In the genomic region with DNA sequence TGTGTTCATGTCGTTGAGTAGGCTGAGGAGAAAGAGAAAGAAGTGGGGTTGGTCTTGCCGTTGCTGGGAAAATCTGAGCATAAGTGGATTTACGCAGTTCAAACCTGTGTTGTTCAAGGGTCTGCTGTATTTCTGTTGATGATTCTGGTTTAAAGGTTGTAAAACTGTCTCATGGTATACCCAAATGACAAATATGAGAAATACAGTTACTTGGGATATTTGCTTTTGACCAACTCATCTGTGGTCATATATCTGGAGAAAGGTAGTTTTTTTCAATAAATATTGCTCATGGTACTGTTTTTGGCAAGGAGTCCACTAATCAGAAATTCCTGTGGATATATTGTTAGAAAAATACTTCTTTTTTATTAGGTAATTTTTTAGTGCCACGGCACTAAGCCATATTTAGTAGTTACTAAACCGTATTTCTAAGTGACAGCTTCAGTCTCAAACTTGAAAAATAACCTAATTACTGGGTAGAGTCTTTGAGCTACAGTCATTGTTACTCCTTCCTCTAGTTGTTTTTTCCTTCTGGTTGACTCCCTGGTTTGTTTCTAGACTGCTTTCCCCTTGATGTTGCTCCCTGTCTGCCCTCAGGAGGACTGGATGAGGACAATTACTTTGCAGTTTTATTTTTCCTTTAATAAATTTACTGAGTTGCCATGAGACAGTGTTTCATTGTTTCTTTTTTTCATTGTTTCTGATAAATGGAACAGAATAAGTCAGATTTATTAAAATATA, we compare ENCODE assay signal across 18 cellular contexts. TPM values are rescaled to one million over a fixed set of nuclear protein-coding genes. Genes with fewer than 3 reads are reported as not detected.
DNase-seq lines count a peak whose midpoint lies in the region; ATAC-seq, FAIRE-seq and TF ChIP-seq lines count a peak whose summit lies in the region.
"Had no signal": no experiment of that assay in that cellular context is flagged by ENCODE, and none has a peak within 500 bp of the region (broad histone marks: within the 10 kb centered on the region; RNA-seq: fewer than 3 reads in every experiment).

No MANE protein-coding gene starts in this region.

- H2AFZ ChIP-seq in astrocyte (ENCODE audit: low read depth, low read length): no peak overlapping the region

- DNase-seq in activated CD4-positive, alpha-beta T cell treated with anti-CD3 and anti-CD28 coated beads, Interleukin-2, amount 10 ng/mL, durations not matched to agents 7 days and 5 days: no peak
- DNase-seq in activated CD4-positive, alpha-beta T cell treated with anti-CD3 and anti-CD28 coated beads, Interleukin-2, amount 50 U/mL, for 4 hours: no peak
- DNase-seq in H54 (ENCODE audit: insufficient read length, low spot score): no peak
- DNase-seq in astrocyte (ENCODE audit: low read depth): no peak
- DNase-seq in naive thymus-derived CD4-positive, alpha-beta T cell: no peak
- no peak for DNase-seq in kidney
- DNase-seq in posterior cingulate gyrus: no peak
- DNase-seq: 8988T, C1 segment of cervical spinal cord, DMS53, KBM-7, NCI-H1048, NCI-H146, NCI-H2227 treated with DMSO at 0.1 percent for 48 hours, NCI-H526, OCI-M1 had no signal

- CTCF ChIA-PET in activated CD4-positive, alpha-beta T cell treated with anti-CD3 and anti-CD28 coated beads, Interleukin-2, amount 10 ng/mL, durations not matched to agents 7 days and 5 days (lab: Charles Lee): no interaction called here
- CTCF ChIA-PET in naive thymus-derived CD4-positive, alpha-beta T cell (lab: Charles Lee): no interaction called here

- TF ChIP-seq POLR2A in H54 (IDR thresholded peaks at IDR 0.05; ENCODE audit: low read depth, low read length): no peak

- POLR2A ChIA-PET in activated CD4-positive, alpha-beta T cell treated with anti-CD3 and anti-CD28 coated beads, Interleukin-2, amount 10 ng/mL, durations not matched to agents 7 days and 5 days (lab: Charles Lee): no interaction called here
- POLR2A ChIA-PET in naive thymus-derived CD4-positive, alpha-beta T cell (lab: Charles Lee): no interaction called here

- peaks cover 27% of the 10 kb centered on the region for H3K36me3 ChIP-seq in astrocyte (ENCODE audit: insufficient read depth, low read length)
- H3K36me3 ChIP-seq in naive thymus-derived CD4-positive, alpha-beta T cell (ENCODE audit: control insufficient read depth in 2 of 3, insufficient read depth in 3 of 3, low read length in 3 of 3): peaks cover 9 to 56% (median 16%) of the 10 kb centered on the region in 3 experiments
- H3K36me3 ChIP-seq in kidney (ENCODE audit: control insufficient read depth in 1 of 2, insufficient read depth in 2 of 2, low read length in 2 of 2): peaks cover 6 to 22% of the 10 kb centered on the region in 2 donors

- no peak overlapping the region for H3K4me2 ChIP-seq in astrocyte (ENCODE audit: low read length)

- peaks cover 40% of the 10 kb centered on the region for H3K36me3 Mint-ChIP-seq in activated CD4-positive, alpha-beta T cell treated with anti-CD3 and anti-CD28 coated beads, Interleukin-2, amount 10 ng/mL, durations not matched to agents 7 days and 5 days (ENCODE audit: low read depth)
- peaks cover 11% of the 10 kb centered on the region for H3K36me3 Mint-ChIP-seq in astrocyte (ENCODE audit: low read depth, unreplicated experiment)
- H3K36me3 Mint-ChIP-seq in naive thymus-derived CD4-positive, alpha-beta T cell: peaks cover 0 to 49% (median 22%) of the 10 kb centered on the region in 5 donors

- H3K27ac ChIP-seq in astrocyte (ENCODE audit: low read depth, low read length): no peak overlapping the region
- no peak overlapping the region for H3K27ac ChIP-seq in naive thymus-derived CD4-positive, alpha-beta T cell (ENCODE audit: low read depth, low read length)
- H3K27ac ChIP-seq in kidney (ENCODE audit: low read depth in 2 of 2, low read length in 2 of 2): no peak overlapping the region
- H3K27ac ChIP-seq: RWPE1 had no signal

- peaks cover 13% of the 10 kb centered on the region for H3K79me2 ChIP-seq in astrocyte (ENCODE audit: insufficient read depth, low read length)

- intact Hi-C loops in naive thymus-derived CD4-positive, alpha-beta T cell (cut with micrococcal nuclease): no loop called here
- intact Hi-C loops in kidney (cut with DNase I): no loop called here
- intact Hi-C loops in posterior cingulate gyrus (cut with DNase I): no loop called here

- H3K4me3 Mint-ChIP-seq in activated CD4-positive, alpha-beta T cell treated with anti-CD3 and anti-CD28 coated beads, Interleukin-2, amount 10 ng/mL, durations not matched to agents 7 days and 5 days: no peak overlapping the region
- no peak overlapping the region for H3K4me3 Mint-ChIP-seq in astrocyte (ENCODE audit: unreplicated experiment)
- H3K4me3 Mint-ChIP-seq in naive thymus-derived CD4-positive, alpha-beta T cell: no peak overlapping the region

- H3K27ac Mint-ChIP-seq in activated CD4-positive, alpha-beta T cell treated with anti-CD3 and anti-CD28 coated beads, Interleukin-2, amount 10 ng/mL, durations not matched to agents 7 days and 5 days: peak overlapping the region; percentile 38
- peak overlapping the region; percentile 0 for H3K27ac Mint-ChIP-seq in astrocyte (ENCODE audit: unreplicated experiment)
- peak overlapping the region in 6 of 9 donors; percentile 15 to 73 (median 56) for H3K27ac Mint-ChIP-seq in naive thymus-derived CD4-positive, alpha-beta T cell

- TF ChIP-seq CTCF in astrocyte (IDR thresholded peaks at IDR 0.05; ENCODE audit: insufficient read depth, low read depth, low read length) (no peak), kidney (IDR thresholded peaks at IDR 0.05; ENCODE audit: borderline replicate concordance, extremely low read depth, insufficient read depth) (no peak)

- FAIRE-seq in H54 (lab: Jason Lieb, UNC): peak; percentile 11
- FAIRE-seq in astrocyte (lab: Jason Lieb, UNC): no peak
- FAIRE-seq in kidney (lab: Jason Lieb, UNC): no peak

- H3K27me3 Mint-ChIP-seq in activated CD4-positive, alpha-beta T cell treated with anti-CD3 and anti-CD28 coated beads, Interleukin-2, amount 10 ng/mL, durations not matched to agents 7 days and 5 days: no peaks in the 10 kb centered on the region
- no peaks in the 10 kb centered on the region for H3K27me3 Mint-ChIP-seq in astrocyte (ENCODE audit: low read depth, unreplicated experiment)
- H3K27me3 Mint-ChIP-seq in naive thymus-derived CD4-positive, alpha-beta T cell: no peaks in the 10 kb centered on the region

- peaks cover 5% of the 10 kb centered on the region for H4K20me1 ChIP-seq in astrocyte (ENCODE audit: insufficient read depth, low read length)

- H3K9me3 ChIP-seq in astrocyte (ENCODE audit: insufficient read depth, low read depth, low read length): no peaks in the 10 kb centered on the region
- H3K9me3 ChIP-seq in naive thymus-derived CD4-positive, alpha-beta T cell (ENCODE audit: control insufficient read depth in 2 of 3, low read length in 3 of 3): no peaks in the 10 kb centered on the region
- no peaks in the 10 kb centered on the region for H3K9me3 ChIP-seq in kidney (ENCODE audit: control insufficient read depth in 1 of 2, low read length in 2 of 2)

- no peak for ATAC-seq in naive thymus-derived CD4-positive, alpha-beta T cell
- no peak for ATAC-seq in HG02642 (IDR thresholded peaks at IDR 0.05; ENCODE audit: poor library complexity, unreplicated experiment)

- no peaks in the 10 kb centered on the region for H3K4me1 ChIP-seq in astrocyte (ENCODE audit: insufficient read depth, low read length)
- H3K4me1 ChIP-seq in naive thymus-derived CD4-positive, alpha-beta T cell (ENCODE audit: control insufficient read depth in 2 of 2, insufficient read depth in 2 of 2, low read length in 2 of 2): no peaks in the 10 kb centered on the region
- no peaks in the 10 kb centered on the region for H3K4me1 ChIP-seq in kidney (ENCODE audit: control insufficient read depth in 1 of 2, insufficient read depth in 1 of 2, low read depth in 1 of 2, low read length in 2 of 2)

- no peaks in the 10 kb centered on the region for H3K9me3 Mint-ChIP-seq in activated CD4-positive, alpha-beta T cell treated with anti-CD3 and anti-CD28 coated beads, Interleukin-2, amount 10 ng/mL, durations not matched to agents 7 days and 5 days
- no peaks in the 10 kb centered on the region for H3K9me3 Mint-ChIP-seq in astrocyte (ENCODE audit: unreplicated experiment)
- H3K9me3 Mint-ChIP-seq in naive thymus-derived CD4-positive, alpha-beta T cell: no peaks in the 10 kb centered on the region

- H3K4me3 ChIP-seq in astrocyte (ENCODE audit: insufficient read depth, low read depth, low read length) (no peak overlapping the region), kidney (ENCODE audit: low read length in 2 of 2) (no peak overlapping the region)
- no peak overlapping the region for H3K4me3 ChIP-seq in naive thymus-derived CD4-positive, alpha-beta T cell (ENCODE audit: low read length)

- H3K27me3 ChIP-seq in astrocyte (ENCODE audit: insufficient read depth, low read length): no peaks in the 10 kb centered on the region
- no peaks in the 10 kb centered on the region for H3K27me3 ChIP-seq in naive thymus-derived CD4-positive, alpha-beta T cell (ENCODE audit: control insufficient read depth in 2 of 2, insufficient read depth in 2 of 2, low read length in 2 of 2)

- H3K9ac ChIP-seq in astrocyte (ENCODE audit: low read length): no peak overlapping the region
- H3K9ac ChIP-seq in kidney (ENCODE audit: low read length in 2 of 2): no peak overlapping the region

- peaks cover 5% of the 10 kb centered on the region for H3K4me1 Mint-ChIP-seq in activated CD4-positive, alpha-beta T cell treated with anti-CD3 and anti-CD28 coated beads, Interleukin-2, amount 10 ng/mL, durations not matched to agents 7 days and 5 days
- no peaks in the 10 kb centered on the region for H3K4me1 Mint-ChIP-seq in astrocyte (ENCODE audit: low read depth, unreplicated experiment)
- H3K4me1 Mint-ChIP-seq in naive thymus-derived CD4-positive, alpha-beta T cell: peaks cover 0 to 12% (median 7%) of the 10 kb centered on the region in 7 donors

RNA-seq across cellular contexts. Expression of a gene that starts 31.5 kb away (rescaled TPM):
- total RNA-seq in activated CD4-positive, alpha-beta T cell treated with anti-CD3 and anti-CD28 coated beads, Interleukin-2, amount 10 ng/mL, durations not matched to agents 7 days and 5 days: 10 to 100 TPM; 17.1 to 18.9 TPM
- total RNA-seq in astrocyte (30.4 and 31.0 TPM in 2 replicates), kidney (23.0 TPM)
- 10 to 100 TPM; 16.1 to 22.5 (median 17.9) TPM for total RNA-seq in naive thymus-derived CD4-positive, alpha-beta T cell
- 10 to 100 TPM; 18.6 to 39.6 TPM for polyA plus RNA-seq in naive thymus-derived CD4-positive, alpha-beta T cell
- 16.5 TPM for polyA plus RNA-seq in kidney (ENCODE audit: insufficient read depth, low read depth, low replicate concordance)

RNA-seq across cellular contexts. Expression of a gene that starts 47.2 kb away (rescaled TPM):
- 10 to 100 TPM; 91.0 to 95.6 TPM for total RNA-seq in activated CD4-positive, alpha-beta T cell treated with anti-CD3 and anti-CD28 coated beads, Interleukin-2, amount 10 ng/mL, durations not matched to agents 7 days and 5 days
- total RNA-seq in astrocyte: 114 and 139 TPM in 2 replicates
- total RNA-seq in naive thymus-derived CD4-positive, alpha-beta T cell: 100 to 1,000 TPM in 1 of 5 experiments, 10 to 100 TPM in 4; 46.3 to 127 (median 52.2) TPM
- 100 to 1,000 TPM; 134 to 137 TPM for polyA plus RNA-seq in naive thymus-derived CD4-positive, alpha-beta T cell
- total RNA-seq in kidney: 78.1 TPM
- 427 TPM for polyA plus RNA-seq in kidney (ENCODE audit: insufficient read depth, low read depth, low replicate concordance)

RNA-seq across cellular contexts. Expression of a gene that starts 47.7 kb away (rescaled TPM):
- total RNA-seq in activated CD4-positive, alpha-beta T cell treated with anti-CD3 and anti-CD28 coated beads, Interleukin-2, amount 10 ng/mL, durations not matched to agents 7 days and 5 days: 100 to 1,000 TPM; 212 to 223 TPM
- total RNA-seq in astrocyte (292 and 329 TPM in 2 replicates), kidney (157 TPM)
- 100 to 1,000 TPM; 127 to 276 (median 137) TPM for total RNA-seq in naive thymus-derived CD4-positive, alpha-beta T cell
- polyA plus RNA-seq in naive thymus-derived CD4-positive, alpha-beta T cell: 100 to 1,000 TPM; 103 to 116 TPM
- 390 TPM for polyA plus RNA-seq in kidney (ENCODE audit: insufficient read depth, low read depth, low replicate concordance)

Comparison
In these comparisons a context has a peak if more than half of its experiments do, and no peak if none do; other contexts are left out.
1. H3K27ac Mint-ChIP-seq: peak in every context shown above with its lines; median percentile 56 in naive thymus-derived CD4-positive, alpha-beta T cell; 38 in activated CD4-positive, alpha-beta T cell treated with anti-CD3 and anti-CD28 coated beads, Interleukin-2, amount 10 ng/mL, durations not matched to agents 7 days and 5 days; 0 in astrocyte.